Comparison of ENCODE assay signal across 10 cellular contexts in the genomic region with DNA sequence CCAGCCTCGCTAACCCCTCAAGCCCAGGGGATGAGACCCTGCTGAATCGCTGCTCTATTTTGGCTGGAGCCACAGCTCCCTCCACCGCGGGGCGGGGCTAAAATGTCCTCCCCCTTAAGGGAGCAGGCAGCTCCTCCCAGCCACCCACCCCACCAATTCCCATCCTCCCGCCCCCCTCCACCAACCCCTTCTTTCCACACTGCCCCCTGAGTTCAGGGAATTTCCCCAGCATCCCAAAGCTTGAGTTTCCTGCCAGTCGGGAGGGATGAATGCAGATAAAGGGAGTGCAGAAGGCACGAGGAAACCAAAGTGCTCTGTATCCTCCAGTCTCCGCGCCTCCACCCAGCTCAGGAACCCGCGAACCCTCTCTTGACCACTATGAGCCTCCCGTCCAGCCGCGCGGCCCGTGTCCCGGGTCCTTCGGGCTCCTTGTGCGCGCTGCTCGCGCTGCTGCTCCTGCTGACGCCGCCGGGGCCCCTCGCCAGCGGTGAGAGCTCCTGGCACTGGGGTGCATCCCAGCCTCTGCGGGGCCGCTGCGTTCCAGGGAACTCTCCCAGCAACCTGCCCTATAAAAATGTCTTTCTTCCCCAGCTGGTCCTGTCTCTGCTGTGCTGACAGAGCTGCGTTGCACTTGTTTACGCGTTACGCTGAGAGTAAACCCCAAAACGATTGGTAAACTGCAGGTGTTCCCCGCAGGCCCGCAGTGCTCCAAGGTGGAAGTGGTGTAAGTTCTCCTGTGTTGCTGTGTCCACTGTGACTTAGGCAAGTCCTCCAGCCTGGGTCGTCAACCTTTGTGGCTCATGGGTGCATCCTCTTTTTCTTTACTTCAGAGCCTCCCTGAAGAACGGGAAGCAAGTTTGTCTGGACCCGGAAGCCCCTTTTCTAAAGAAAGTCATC. TPM values are rescaled to one million over a fixed set of nuclear protein-coding genes. Genes with fewer than 3 reads are reported as not detected.
DNase-seq lines count a peak whose midpoint lies in the region; ATAC-seq and TF ChIP-seq lines count a peak whose summit lies in the region.
"Had no signal": no experiment of that assay in that cellular context is flagged by ENCODE, and none has a peak within 500 bp of the region (broad histone marks: within the 10 kb centered on the region; RNA-seq: fewer than 3 reads in every experiment).

Gene CXCL6, plus strand, starts transcription at position 306 of the 897 bp plus-strand sequence. Its CDS starts 73 bp downstream, at position 379.

- H3K27ac Mint-ChIP-seq in stimulated activated naive CD8-positive, alpha-beta T cell treated with anti-CD3 and anti-CD28 coated beads, Interleukin-15, amount 100 ng/mL, for 72 hours = no peak within 1 kb of the TSS
- H3K27ac Mint-ChIP-seq: activated CD8-positive, alpha-beta T cell treated with anti-CD3 and anti-CD28 coated beads for 36 hours had no signal

- no peaks in the 10 kb centered on the region for H3K36me3 ChIP-seq in mucosa of descending colon (ENCODE audit: low read depth)

- intact Hi-C loops in mucosa of descending colon (cut with DNase I, micrococcal nuclease) = no loop called here

- no peak for TF ChIP-seq CTCF in epithelial cell of esophagus (IDR thresholded peaks at IDR 0.05; ENCODE audit: insufficient read depth, low read depth, low read length, missing control alignments)
- TF ChIP-seq CTCF in mucosa of descending colon (IDR thresholded peaks at IDR 0.05) = no peak

- H3K4me1 ChIP-seq in mucosa of descending colon (ENCODE audit: low read depth) = no peaks in the 10 kb centered on the region

- H3K9me3 Mint-ChIP-seq in stimulated activated naive CD8-positive, alpha-beta T cell treated with anti-CD3 and anti-CD28 coated beads, Interleukin-15, amount 100 ng/mL, for 72 hours = no peaks in the 10 kb centered on the region
- H3K9me3 Mint-ChIP-seq: activated CD8-positive, alpha-beta T cell treated with anti-CD3 and anti-CD28 coated beads for 36 hours had no signal

- H3K27me3 Mint-ChIP-seq in stimulated activated naive CD8-positive, alpha-beta T cell treated with anti-CD3 and anti-CD28 coated beads, Interleukin-15, amount 100 ng/mL, for 72 hours = peaks cover 27% of the 10 kb centered on the region

- peaks cover 5% of the 10 kb centered on the region for H3K4me1 Mint-ChIP-seq in stimulated activated naive CD8-positive, alpha-beta T cell treated with anti-CD3 and anti-CD28 coated beads, Interleukin-15, amount 100 ng/mL, for 72 hours

- DNase-seq in stimulated activated naive CD8-positive, alpha-beta T cell treated with anti-CD3 and anti-CD28 coated beads, Interleukin-15, Interleukin-2, amounts not matched to agents 100 U/mL and 50 U/mL, for 24 hours = no peak
- no peak for DNase-seq in stimulated activated naive CD8-positive, alpha-beta T cell treated with anti-CD3 and anti-CD28 coated beads, Interleukin-15, amount 100 ng/mL, for 72 hours
- DNase-seq in epithelial cell of esophagus (ENCODE audit: low read depth) (peak; percentile 20), mucosa of descending colon (peak in 2 of 3 donors; percentile 41 to 56)
- DNase-seq: activated CD8-positive, alpha-beta T cell treated with anti-CD3 and anti-CD28 coated beads for 36 hours; GDM1 had no signal

- peak; percentile 23 for ATAC-seq in stimulated activated naive CD8-positive, alpha-beta T cell treated with anti-CD3 and anti-CD28 coated beads, Interleukin-15, Interleukin-2, amounts not matched to agents 100 U/mL and 50 U/mL, for 24 hours
- no peak for ATAC-seq in stimulated activated naive CD8-positive, alpha-beta T cell treated with anti-CD3 and anti-CD28 coated beads, Interleukin-15, amount 100 ng/mL, for 72 hours
- peak; percentile 65 for ATAC-seq in mucosa of descending colon
- ATAC-seq in HG03025 (IDR thresholded peaks at IDR 0.05; ENCODE audit: low FRiP score, unreplicated experiment) = no peak
- ATAC-seq in GM18907 (IDR thresholded peaks at IDR 0.05; ENCODE audit: unreplicated experiment) = no peak
- no peak for ATAC-seq in GM19467 (IDR thresholded peaks at IDR 0.05; ENCODE audit: unreplicated experiment)
- ATAC-seq in activated CD4-positive, CD25-positive, alpha-beta regulatory T cell treated with anti-CD3 and anti-CD28 coated beads, Interleukin-2, amount 50 U/mL, for 24 hours = no peak
- ATAC-seq: activated CD8-positive, alpha-beta T cell treated with anti-CD3 and anti-CD28 coated beads for 36 hours had no signal

- H3K4me3 Mint-ChIP-seq in stimulated activated naive CD8-positive, alpha-beta T cell treated with anti-CD3 and anti-CD28 coated beads, Interleukin-15, amount 100 ng/mL, for 72 hours = peak within 1 kb of the TSS in 1 of 2 donors; percentile 10
- H3K4me3 Mint-ChIP-seq: activated CD8-positive, alpha-beta T cell treated with anti-CD3 and anti-CD28 coated beads for 36 hours had no signal

- H3K9me3 ChIP-seq in mucosa of descending colon = no peaks in the 10 kb centered on the region

- peak within 1 kb of the TSS; percentile 31 for H3K4me3 ChIP-seq in epithelial cell of esophagus (ENCODE audit: low read length)
- no peak within 1 kb of the TSS for H3K4me3 ChIP-seq in mucosa of descending colon

RNA-seq across cellular contexts. Expression of gene CXCL6, which starts in this region (rescaled TPM):
- total RNA-seq in mucosa of descending colon = under 1 TPM in 2 of 3 donors, not detected in 1; 0.19 to 0.22 TPM
- total RNA-seq: activated CD8-positive, alpha-beta T cell treated with anti-CD3 and anti-CD28 coated beads for 36 hours had no signal

Comparison
In these comparisons a context has a peak if more than half of its experiments do, and no peak if none do; other contexts are left out.
1. Peak in DNase-seq and ATAC-seq in mucosa of descending colon; RNA of the gene not detected or under 1 TPM.